In genomic region chr14:22822017-22822618, GRCh38 we compare ENCODE assay signal across 1 cellular context.
TF ChIP-seq lines count a peak whose summit lies in the region.

No MANE protein-coding gene starts in this region.

TF ChIP-seq in GM12878, 131 proteins besides CTCF, POLR2A, EP300 and RAD21:
- TF ChIP-seq ZBTB40 (IDR thresholded peaks at IDR 0.05; ENCODE audit: borderline replicate concordance), result no peak
- no peak for TF ChIP-seq SIX5 (IDR thresholded peaks at IDR 0.05; ENCODE audit: low read depth, low read length, severe bottlenecking)
- no peak for TF ChIP-seq SREBF2 (IDR thresholded peaks at IDR 0.05; ENCODE audit: low read length)
- TF ChIP-seq SMARCA5 (IDR thresholded peaks at IDR 0.05), result 0 out of 2 replicates have a peak, but pooled peaks have one; percentile 7
- TF ChIP-seq ZSCAN29 (IDR thresholded peaks at IDR 0.05), result no peak
